27 cellular contexts compared by ENCODE assay signal in genomic region chr12:17139926-17140325, GRCh38.
"Had no signal": no experiment of that assay in that cellular context is flagged by ENCODE, and none has a peak within 500 bp of the region (broad histone marks: within the 10 kb centered on the region; RNA-seq: fewer than 3 reads in every experiment).

No MANE protein-coding gene starts in this region.

- H3K4me3 ChIP-seq: coronary artery, heart right ventricle, left ventricle myocardium inferior, right lobe of liver, stomach, suprapubic skin, transverse colon, vagina had no signal

- H3K27ac ChIP-seq: coronary artery, epithelial cell of prostate, heart right ventricle, left ventricle myocardium inferior, right lobe of liver, stomach, suprapubic skin, transverse colon, vagina, WERI-Rb-1 had no signal

- H3K27me3 ChIP-seq: heart right ventricle, right lobe of liver, stomach, suprapubic skin, transverse colon, vagina had no signal

- DNase-seq: activated CD4-positive, alpha-beta T cell treated with anti-CD3 and anti-CD28 coated beads, Interleukin-2, amount 50 U/mL, for 1 hour; activated CD4-positive, CD25-positive, alpha-beta regulatory T cell treated with anti-CD3 and anti-CD28 coated beads, Interleukin-2, amount 50 U/mL, for 72 hours; activated CD8-positive, alpha-beta T cell treated with anti-CD3 and anti-CD28 coated beads, Interleukin-2, amount 10 ng/mL, durations not matched to agents 7 days and 5 days; activated naive CD4-positive, alpha-beta T cell; activated naive CD8-positive, alpha-beta T cell treated with anti-CD3 and anti-CD28 coated beads for 36 hours; activated T-cell treated with anti-CD3 and anti-CD28 coated beads, Interleukin-2, amount 50 U/mL, for 24 hours; endodermal cell; heart right ventricle; kidney; left ventricle myocardium inferior; mammary epithelial cell; occipital lobe; right lobe of liver; small intestine; stimulated activated CD4-positive, alpha-beta T cell treated with anti-CD3 and anti-CD28 coated beads, Interleukin-15, amount 100 ng/mL, for 24 hours; stomach; T-helper 1 cell; transverse colon; WERI-Rb-1 had no signal

- H3K4me1 Mint-ChIP-seq: activated naive CD8-positive, alpha-beta T cell treated with anti-CD3 and anti-CD28 coated beads for 36 hours; activated T-helper 17 cell treated with anti-CD3 and anti-CD28 coated beads, Interleukin-2, amount 50 U/mL, for 72 hours; stimulated activated memory B cell treated with anti-CD40 and anti-IgM and Interleukin-4, amounts not matched to agents 10 μg/mL and 1 μg/mL and 100 μg/mL, for 72 hours had no signal

- H3K4me1 ChIP-seq: heart right ventricle, left ventricle myocardium inferior, right lobe of liver, stomach, suprapubic skin, transverse colon, vagina had no signal

- ATAC-seq: activated CD8-positive, alpha-beta T cell treated with anti-CD3 and anti-CD28 coated beads, Interleukin-2, amount 10 ng/mL, durations not matched to agents 7 days and 5 days; activated T-helper 17 cell treated with anti-CD3 and anti-CD28 coated beads, Interleukin-2, amount 50 U/mL, for 72 hours; heart right ventricle; right lobe of liver; stimulated activated memory B cell treated with anti-CD40 and anti-IgM and Interleukin-4, amounts not matched to agents 10 μg/mL and 1 μg/mL and 100 μg/mL, for 72 hours had no signal

- H3K9me3 Mint-ChIP-seq: endodermal cell had no signal

- H3K36me3 Mint-ChIP-seq: activated naive CD8-positive, alpha-beta T cell treated with anti-CD3 and anti-CD28 coated beads for 36 hours; stimulated activated memory B cell treated with anti-CD40 and anti-IgM and Interleukin-4, amounts not matched to agents 10 μg/mL and 1 μg/mL and 100 μg/mL, for 72 hours had no signal

- H3K36me3 ChIP-seq: heart right ventricle, left ventricle myocardium inferior, right lobe of liver, stomach, suprapubic skin, transverse colon, vagina, WERI-Rb-1 had no signal

- FAIRE-seq: bronchial epithelial cell, kidney, small intestine, TTC549 had no signal

- H3K27ac Mint-ChIP-seq: activated CD8-positive, alpha-beta T cell treated with anti-CD3 and anti-CD28 coated beads, Interleukin-2, amount 10 ng/mL, durations not matched to agents 7 days and 5 days; activated naive CD8-positive, alpha-beta T cell treated with anti-CD3 and anti-CD28 coated beads for 36 hours; activated T-cell treated with anti-CD3 and anti-CD28 coated beads, Interleukin-2, amount 50 U/mL, for 24 hours; activated T-helper 17 cell treated with anti-CD3 and anti-CD28 coated beads, Interleukin-2, amount 50 U/mL, for 72 hours; endodermal cell; stimulated activated memory B cell treated with anti-CD40 and anti-IgM and Interleukin-4, amounts not matched to agents 10 μg/mL and 1 μg/mL and 100 μg/mL, for 72 hours had no signal

- H3K9me3 ChIP-seq: right lobe of liver, stomach, suprapubic skin, transverse colon, vagina had no signal

- H3K27me3 Mint-ChIP-seq: activated naive CD8-positive, alpha-beta T cell treated with anti-CD3 and anti-CD28 coated beads for 36 hours; activated T-cell treated with anti-CD3 and anti-CD28 coated beads, Interleukin-2, amount 50 U/mL, for 24 hours; activated T-helper 17 cell treated with anti-CD3 and anti-CD28 coated beads, Interleukin-2, amount 50 U/mL, for 72 hours; stimulated activated memory B cell treated with anti-CD40 and anti-IgM and Interleukin-4, amounts not matched to agents 10 μg/mL and 1 μg/mL and 100 μg/mL, for 72 hours had no signal

- H3K4me3 Mint-ChIP-seq: activated CD8-positive, alpha-beta T cell treated with anti-CD3 and anti-CD28 coated beads, Interleukin-2, amount 10 ng/mL, durations not matched to agents 7 days and 5 days; activated naive CD8-positive, alpha-beta T cell treated with anti-CD3 and anti-CD28 coated beads for 36 hours; activated T-cell treated with anti-CD3 and anti-CD28 coated beads, Interleukin-2, amount 50 U/mL, for 24 hours; activated T-helper 17 cell treated with anti-CD3 and anti-CD28 coated beads, Interleukin-2, amount 50 U/mL, for 72 hours; endodermal cell; stimulated activated memory B cell treated with anti-CD40 and anti-IgM and Interleukin-4, amounts not matched to agents 10 μg/mL and 1 μg/mL and 100 μg/mL, for 72 hours had no signal
